Comparison of ENCODE assay signal across 9 cellular contexts in the genomic region with DNA sequence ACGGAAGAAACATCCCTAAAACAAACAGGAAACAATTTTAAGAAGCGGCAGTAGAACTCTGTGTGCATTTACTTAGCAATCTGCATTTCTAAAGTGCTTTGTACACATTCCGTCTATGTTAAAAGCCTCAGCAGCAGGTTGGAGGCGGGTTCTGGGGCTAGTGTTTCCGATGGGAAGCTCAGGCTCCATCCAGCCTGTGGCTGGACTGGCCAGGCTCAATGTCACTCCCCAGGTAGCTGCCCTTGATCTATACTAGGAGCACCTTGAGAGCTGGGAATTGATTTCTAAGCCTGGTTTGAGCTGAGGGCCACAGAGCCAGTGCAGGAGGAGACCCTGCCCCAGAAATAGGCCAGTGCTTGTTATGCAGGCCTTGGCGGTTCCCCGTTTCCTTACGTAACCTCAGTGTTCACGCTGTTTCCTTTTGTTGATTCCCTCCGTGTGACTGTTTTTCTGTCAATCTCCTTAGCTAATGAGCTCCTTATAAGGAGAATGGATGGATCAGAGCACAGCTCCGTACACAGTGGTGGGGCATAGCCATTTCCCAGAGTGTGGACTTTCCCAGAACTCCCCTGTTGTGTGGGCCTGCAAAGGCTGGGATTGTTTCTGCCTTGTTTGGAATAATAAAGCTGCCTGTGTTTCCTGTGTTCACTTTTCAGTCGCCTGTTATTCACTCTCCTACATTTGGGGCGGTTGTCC. TPM values are rescaled to one million over a fixed set of nuclear protein-coding genes. Genes with fewer than 3 reads are reported as not detected.
A peak's percentile ranks its signal among the peaks of the same experiment; 100 is the strongest.
DNase-seq lines count a peak whose midpoint lies in the region; ATAC-seq, FAIRE-seq and TF ChIP-seq lines count a peak whose summit lies in the region.
"Had no signal": no experiment of that assay in that cellular context is flagged by ENCODE, and none has a peak within 500 bp of the region (broad histone marks: within the 10 kb centered on the region; RNA-seq: fewer than 3 reads in every experiment).

No MANE protein-coding gene starts in this region.

- no peaks in the 10 kb centered on the region for H3K9me3 ChIP-seq in endodermal cell (ENCODE audit: control insufficient read depth, low read length)
- H3K9me3 ChIP-seq: adrenal gland had no signal

- H3K4me3 Mint-ChIP-seq in endodermal cell (peak overlapping the region; percentile 36), nephron progenitor cell (peak overlapping the region; percentile 56)

- H3K36me3 Mint-ChIP-seq in endodermal cell (ENCODE audit: low read depth): no peaks in the 10 kb centered on the region
- H3K36me3 Mint-ChIP-seq in nephron progenitor cell (ENCODE audit: low read depth): no peaks in the 10 kb centered on the region

- no peak for TF ChIP-seq CTCF in endodermal cell (conservative IDR thresholded peaks at IDR 0.05)
- no peak for TF ChIP-seq CTCF in nephron progenitor cell (IDR thresholded peaks at IDR 0.05)

- peak overlapping the region; percentile 93 for H3K27ac Mint-ChIP-seq in endodermal cell
- peak overlapping the region; percentile 59 for H3K27ac Mint-ChIP-seq in nephron progenitor cell

- peak overlapping the region; percentile 96 for H3K27ac ChIP-seq in endodermal cell (ENCODE audit: low read depth, low read length)
- H3K27ac ChIP-seq: adrenal gland had no signal

- DNase-seq in ELF-1 (ENCODE audit: low read depth, low spot score): peak; percentile 85
- DNase-seq in NCI-H748 treated with DMSO at 0.1 percent for 48 hours (lab: John Stamatoyannopoulos, UW): peak; percentile 78
- peak; percentile 96 for DNase-seq in endodermal cell
- no peak for DNase-seq in nephron progenitor cell
- no peak for DNase-seq in effector CD8-positive, alpha-beta T cell (lab: John Stamatoyannopoulos, UW)
- no peak for DNase-seq in urothelium cell line (ENCODE audit: low spot score)

- H3K4me3 ChIP-seq in endodermal cell (ENCODE audit: low read length): peak overlapping the region; percentile 64
- H3K4me3 ChIP-seq: adrenal gland had no signal

- FAIRE-seq in urothelium cell line (lab: Jason Lieb, UNC): no peak

- H3K27me3 ChIP-seq in endodermal cell (ENCODE audit: control insufficient read depth, insufficient read depth, low read length, poor library complexity, severe bottlenecking): no peaks in the 10 kb centered on the region
- H3K27me3 ChIP-seq: adrenal gland had no signal

- H3K4me1 Mint-ChIP-seq in endodermal cell (peaks cover 29% of the 10 kb centered on the region), nephron progenitor cell (peaks cover 29% of the 10 kb centered on the region)

- no peaks in the 10 kb centered on the region for H3K9me3 Mint-ChIP-seq in endodermal cell
- H3K9me3 Mint-ChIP-seq in nephron progenitor cell: no peaks in the 10 kb centered on the region

- 22 to 31% methylated on average over 11 to 13 of the region's 13 CpGs for WGBS in endodermal cell (ENCODE audit: insufficient coverage in 1 of 2, insufficient read length in 1 of 2), 2 experiments

- ATAC-seq in HG03045 (IDR thresholded peaks at IDR 0.05; ENCODE audit: unreplicated experiment): no peak
- no peak for ATAC-seq in GM18517 (IDR thresholded peaks at IDR 0.05; ENCODE audit: unreplicated experiment)

- H3K4me1 ChIP-seq in endodermal cell (ENCODE audit: control insufficient read depth, insufficient read depth, low read length): peaks cover 15% of the 10 kb centered on the region
- H3K4me1 ChIP-seq: adrenal gland had no signal

- H3K9ac ChIP-seq in endodermal cell (ENCODE audit: extremely low read depth, low read length, poor library complexity, severe bottlenecking): peak overlapping the region; percentile 16

- H3K27me3 Mint-ChIP-seq in endodermal cell (ENCODE audit: insufficient read depth) (no peaks in the 10 kb centered on the region), nephron progenitor cell (ENCODE audit: low read depth, poor library complexity) (peaks cover 9% of the 10 kb centered on the region)

- H3K36me3 ChIP-seq in endodermal cell (ENCODE audit: control insufficient read depth, insufficient read depth, low read length): no peaks in the 10 kb centered on the region
- H3K36me3 ChIP-seq: adrenal gland had no signal

RNA-seq across cellular contexts. Expression of a gene that starts 21.4 kb away (rescaled TPM):
- total RNA-seq in endodermal cell: 1 to 10 TPM; 1.8 to 2.0 TPM
- 3.3 TPM for polyA plus RNA-seq in endodermal cell (2013, experiment 1 of 2)
- 4.0 TPM for polyA plus RNA-seq in endodermal cell (2013, experiment 2 of 2)

RNA-seq across cellular contexts. Expression of a gene that starts 33.2 kb away (rescaled TPM):
- 10 to 100 TPM; 45.5 to 58.8 TPM for total RNA-seq in endodermal cell
- polyA plus RNA-seq in endodermal cell (2013, experiment 1 of 2): 53.4 TPM
- polyA plus RNA-seq in endodermal cell (2013, experiment 2 of 2): 50.8 TPM

RNA-seq across cellular contexts. Expression of a gene that starts 33.3 kb away (rescaled TPM):
- total RNA-seq in endodermal cell: 10 to 100 TPM; 48.2 to 53.2 TPM
- 46.0 TPM for polyA plus RNA-seq in endodermal cell (2013, experiment 1 of 2)
- polyA plus RNA-seq in endodermal cell (2013, experiment 2 of 2): 45.3 TPM

Comparison
In these comparisons a context has a peak if more than half of its experiments do, and no peak if none do; other contexts are left out.
1. DNase-seq: peak in ELF-1 (single experiment), NCI-H748 treated with DMSO at 0.1 percent for 48 hours (single experiment) and endodermal cell (single experiment); none in nephron progenitor cell (single experiment), effector CD8-positive, alpha-beta T cell (single experiment) and urothelium cell line (single experiment).